In the genomic region with DNA sequence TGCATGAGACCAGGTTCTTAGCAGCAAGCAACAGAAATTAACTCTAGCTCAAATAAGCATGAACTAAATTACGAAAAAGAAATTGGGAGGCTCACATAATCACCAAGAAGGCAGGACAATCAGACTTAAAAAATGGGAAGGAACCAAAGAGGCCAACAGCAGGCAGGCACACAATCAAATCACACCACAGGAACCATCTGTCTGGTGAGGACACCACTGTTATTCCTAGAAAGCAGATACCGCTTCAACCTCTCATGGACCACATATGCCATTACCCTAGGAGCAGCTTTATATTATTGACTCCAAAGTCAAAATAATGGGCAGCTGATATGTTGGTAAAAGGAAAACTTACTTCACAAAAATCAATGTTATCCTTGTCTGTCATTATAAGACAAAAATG, we compare ENCODE assay signal across 24 cellular contexts. TPM values are rescaled to one million over a fixed set of nuclear protein-coding genes. Genes with fewer than 3 reads are reported as not detected.
DNase-seq lines count a peak whose midpoint lies in the region; ATAC-seq, FAIRE-seq and TF ChIP-seq lines count a peak whose summit lies in the region.
"Had no signal": no experiment of that assay in that cellular context is flagged by ENCODE, and none has a peak within 500 bp of the region (broad histone marks: within the 10 kb centered on the region; RNA-seq: fewer than 3 reads in every experiment).

No MANE protein-coding gene starts in this region.

- POLR2A ChIA-PET in activated CD8-positive, alpha-beta T cell treated with anti-CD3 and anti-CD28 coated beads, Interleukin-2, amount 10 ng/mL, durations not matched to agents 7 days and 5 days (lab: Charles Lee): no interaction called here
- POLR2A ChIA-PET in activated CD8-positive, alpha-beta T cell treated with anti-CD3 and anti-CD28 coated beads for 36 hours (lab: Charles Lee): no interaction called here
- POLR2A ChIA-PET in CD8-positive, alpha-beta T cell (lab: Charles Lee): interaction anchor here (0.8 to 1.2 kb wide), 3 partner anchors 14 to 52 kb away, joined by 3 read pairs; a partner anchor contains a TSS

- H3K4me3 Mint-ChIP-seq in activated CD8-positive, alpha-beta T cell treated with anti-CD3 and anti-CD28 coated beads, Interleukin-2, amount 10 ng/mL, durations not matched to agents 7 days and 5 days: peak overlapping the region; percentile 46
- H3K4me3 Mint-ChIP-seq in activated CD8-positive, alpha-beta T cell treated with anti-CD3 and anti-CD28 coated beads for 36 hours: no peak overlapping the region
- H3K4me3 Mint-ChIP-seq in CD8-positive, alpha-beta T cell: peak overlapping the region; percentile 74
- H3K4me3 Mint-ChIP-seq in glutamatergic neuron (ENCODE audit: unreplicated experiment): no peak overlapping the region
- H3K4me3 Mint-ChIP-seq: naive B cell had no signal

- no peak for TF ChIP-seq CTCF in activated CD8-positive, alpha-beta T cell treated with anti-CD3 and anti-CD28 coated beads for 36 hours (IDR thresholded peaks at IDR 0.05)
- TF ChIP-seq CTCF in CD8-positive, alpha-beta T cell (IDR thresholded peaks at IDR 0.05): no peak
- TF ChIP-seq CTCF in glutamatergic neuron (IDR thresholded peaks at IDR 0.05; ENCODE audit: partially characterized antibody, unreplicated experiment): no peak

- H3K27ac ChIP-seq in CD8-positive, alpha-beta T cell (ENCODE audit: low read depth, low read length): no peak overlapping the region
- H3K27ac ChIP-seq: BLaER1, breast epithelium, KMS-11, PC-9 had no signal

- CTCF ChIA-PET in activated CD8-positive, alpha-beta T cell treated with anti-CD3 and anti-CD28 coated beads, Interleukin-2, amount 10 ng/mL, durations not matched to agents 7 days and 5 days (lab: Charles Lee): interaction anchor here (1.0 to 1.5 kb wide), 4 partner anchors 10 to 49 kb away, joined by 3 to 4 read pairs (median 3); no protein-coding TSS in a partner anchor
- CTCF ChIA-PET in activated CD8-positive, alpha-beta T cell treated with anti-CD3 and anti-CD28 coated beads for 36 hours (lab: Charles Lee): interaction anchor here (0.9 to 1.9 kb wide), 3 partner anchors 8 to 489 kb away, joined by 3 to 5 read pairs (median 5); no protein-coding TSS in a partner anchor
- CTCF ChIA-PET in CD8-positive, alpha-beta T cell (lab: Charles Lee): interaction anchor here (0.9 to 1.7 kb wide), 2 partner anchors 9 to 186 kb away, joined by 3 to 7 read pairs; no protein-coding TSS in a partner anchor

- no peak for FAIRE-seq in HTR-8/SVneo (lab: Jason Lieb, UNC)
- FAIRE-seq: endothelial cell of umbilical vein, GM12892, keratinocyte had no signal

- intact Hi-C loops in activated CD8-positive, alpha-beta T cell treated with anti-CD3 and anti-CD28 coated beads for 36 hours (cut with micrococcal nuclease): no loop called here
- intact Hi-C loops in CD8-positive, alpha-beta T cell (cut with DNase I, micrococcal nuclease): loop anchor here in 1 of 2 experiments (5.0 kb wide), 2 partner anchors 34 to 184 kb away; no protein-coding TSS in a partner anchor

- no peaks in the 10 kb centered on the region for H3K27me3 Mint-ChIP-seq in activated CD8-positive, alpha-beta T cell treated with anti-CD3 and anti-CD28 coated beads, Interleukin-2, amount 10 ng/mL, durations not matched to agents 7 days and 5 days (ENCODE audit: low read depth)
- H3K27me3 Mint-ChIP-seq in activated CD8-positive, alpha-beta T cell treated with anti-CD3 and anti-CD28 coated beads for 36 hours: no peaks in the 10 kb centered on the region
- H3K27me3 Mint-ChIP-seq in CD8-positive, alpha-beta T cell (ENCODE audit: low read depth): no peaks in the 10 kb centered on the region
- no peaks in the 10 kb centered on the region for H3K27me3 Mint-ChIP-seq in glutamatergic neuron (ENCODE audit: unreplicated experiment)
- H3K27me3 Mint-ChIP-seq: naive B cell had no signal

- H3K9me3 ChIP-seq in CD8-positive, alpha-beta T cell (ENCODE audit: low read length): no peaks in the 10 kb centered on the region
- H3K9me3 ChIP-seq: BLaER1, breast epithelium had no signal

- peaks cover 69% of the 10 kb centered on the region for H3K36me3 Mint-ChIP-seq in activated CD8-positive, alpha-beta T cell treated with anti-CD3 and anti-CD28 coated beads, Interleukin-2, amount 10 ng/mL, durations not matched to agents 7 days and 5 days (ENCODE audit: low read depth)
- peaks cover 61% of the 10 kb centered on the region for H3K36me3 Mint-ChIP-seq in activated CD8-positive, alpha-beta T cell treated with anti-CD3 and anti-CD28 coated beads for 36 hours (ENCODE audit: low read depth)
- H3K36me3 Mint-ChIP-seq in CD8-positive, alpha-beta T cell: peaks cover 50% of the 10 kb centered on the region
- no peaks in the 10 kb centered on the region for H3K36me3 Mint-ChIP-seq in glutamatergic neuron (ENCODE audit: unreplicated experiment)

- no peaks in the 10 kb centered on the region for H3K9me3 Mint-ChIP-seq in activated CD8-positive, alpha-beta T cell treated with anti-CD3 and anti-CD28 coated beads, Interleukin-2, amount 10 ng/mL, durations not matched to agents 7 days and 5 days (ENCODE audit: insufficient read depth)
- no peaks in the 10 kb centered on the region for H3K9me3 Mint-ChIP-seq in activated CD8-positive, alpha-beta T cell treated with anti-CD3 and anti-CD28 coated beads for 36 hours
- H3K9me3 Mint-ChIP-seq in CD8-positive, alpha-beta T cell: no peaks in the 10 kb centered on the region
- H3K9me3 Mint-ChIP-seq in glutamatergic neuron (ENCODE audit: unreplicated experiment): peaks cover 6% of the 10 kb centered on the region
- H3K9me3 Mint-ChIP-seq: naive B cell had no signal

- ATAC-seq in activated CD8-positive, alpha-beta T cell treated with anti-CD3 and anti-CD28 coated beads, Interleukin-2, amount 10 ng/mL, durations not matched to agents 7 days and 5 days: no peak
- ATAC-seq in activated CD8-positive, alpha-beta T cell treated with anti-CD3 and anti-CD28 coated beads for 36 hours: no peak
- no peak for ATAC-seq in CD8-positive, alpha-beta T cell
- no peak for ATAC-seq in HG02852 (IDR thresholded peaks at IDR 0.05; ENCODE audit: unreplicated experiment)
- ATAC-seq: left ventricle myocardium superior, Right ventricle myocardium inferior had no signal

- H3K27ac Mint-ChIP-seq in activated CD8-positive, alpha-beta T cell treated with anti-CD3 and anti-CD28 coated beads, Interleukin-2, amount 10 ng/mL, durations not matched to agents 7 days and 5 days: peak overlapping the region; percentile 62
- H3K27ac Mint-ChIP-seq in activated CD8-positive, alpha-beta T cell treated with anti-CD3 and anti-CD28 coated beads for 36 hours: no peak overlapping the region
- H3K27ac Mint-ChIP-seq in CD8-positive, alpha-beta T cell: peak overlapping the region; percentile 86
- H3K27ac Mint-ChIP-seq in glutamatergic neuron (ENCODE audit: unreplicated experiment): peak overlapping the region; percentile 81

- H3K4me1 ChIP-seq in CD8-positive, alpha-beta T cell (ENCODE audit: insufficient read depth, low read length): peaks cover 76% of the 10 kb centered on the region
- H3K4me1 ChIP-seq: breast epithelium had no signal

- peaks cover 5% of the 10 kb centered on the region for H3K36me3 ChIP-seq in CD8-positive, alpha-beta T cell (ENCODE audit: insufficient read depth, low read length)
- H3K36me3 ChIP-seq: breast epithelium had no signal

- DNase-seq in activated CD8-positive, alpha-beta T cell treated with anti-CD3 and anti-CD28 coated beads, Interleukin-2, amount 10 ng/mL, durations not matched to agents 7 days and 5 days: no peak
- no peak for DNase-seq in activated CD8-positive, alpha-beta T cell treated with anti-CD3 and anti-CD28 coated beads for 36 hours
- no peak for DNase-seq in CD8-positive, alpha-beta T cell
- DNase-seq in Kasumi-1 (lab: John Stamatoyannopoulos, UW) (peak; percentile 8 to 25), glutamatergic neuron (no peak), HTR-8/SVneo (ENCODE audit: insufficient read length, low spot score) (no peak), T1000 (lab: John Stamatoyannopoulos, UW) (no peak)
- DNase-seq: activated CD8-positive, alpha-beta memory T cell treated with anti-CD3 and anti-CD28 coated beads, Interleukin-2, amount 50 U/mL, for 4 hours; amygdala; Calu3; left ventricle myocardium superior; naive B cell; NCI-H1417 treated with DMSO at 0.1 percent for 48 hours; NCI-H2081; PC-9; stimulated activated naive CD4-positive, alpha-beta T cell treated with Interleukin-2 at 50 U/mL for 16 hours had no signal

- peaks cover 66% of the 10 kb centered on the region for H3K4me1 Mint-ChIP-seq in activated CD8-positive, alpha-beta T cell treated with anti-CD3 and anti-CD28 coated beads, Interleukin-2, amount 10 ng/mL, durations not matched to agents 7 days and 5 days (ENCODE audit: low read depth)
- peaks cover 70% of the 10 kb centered on the region for H3K4me1 Mint-ChIP-seq in activated CD8-positive, alpha-beta T cell treated with anti-CD3 and anti-CD28 coated beads for 36 hours (ENCODE audit: low read depth)
- peaks cover 83% of the 10 kb centered on the region for H3K4me1 Mint-ChIP-seq in CD8-positive, alpha-beta T cell (ENCODE audit: low read depth)
- H3K4me1 Mint-ChIP-seq in glutamatergic neuron (ENCODE audit: low read depth, unreplicated experiment): peaks cover 21% of the 10 kb centered on the region

- no peaks in the 10 kb centered on the region for H3K27me3 ChIP-seq in CD8-positive, alpha-beta T cell (ENCODE audit: insufficient read depth, low read length)
- H3K27me3 ChIP-seq: BLaER1, breast epithelium had no signal

- H3K4me3 ChIP-seq in CD8-positive, alpha-beta T cell (ENCODE audit: low read depth, low read length): no peak overlapping the region
- H3K4me3 ChIP-seq: BLaER1, breast epithelium, PC-9 had no signal

RNA-seq across cellular contexts. Expression of a gene that starts 51.6 kb away (rescaled TPM):
- 10 to 100 TPM; 51.7 to 55.0 TPM for total RNA-seq in activated CD8-positive, alpha-beta T cell treated with anti-CD3 and anti-CD28 coated beads, Interleukin-2, amount 10 ng/mL, durations not matched to agents 7 days and 5 days
- total RNA-seq in activated CD8-positive, alpha-beta T cell treated with anti-CD3 and anti-CD28 coated beads for 36 hours: 10 to 100 TPM; 61.3 to 65.5 TPM
- 10 to 100 TPM; 39.1 to 40.9 TPM for total RNA-seq in CD8-positive, alpha-beta T cell
- 4.3 TPM for total RNA-seq in glutamatergic neuron (ENCODE audit: unreplicated experiment)

Comparison
In these comparisons a context has a peak if more than half of its experiments do, and no peak if none do; other contexts are left out.
1. H3K4me3 Mint-ChIP-seq: peak in activated CD8-positive, alpha-beta T cell treated with anti-CD3 and anti-CD28 coated beads, Interleukin-2, amount 10 ng/mL, durations not matched to agents 7 days and 5 days (single experiment) and CD8-positive, alpha-beta T cell (single experiment); none in activated CD8-positive, alpha-beta T cell treated with anti-CD3 and anti-CD28 coated beads for 36 hours (single experiment) and glutamatergic neuron (single experiment).
2. DNase-seq: peak in Kasumi-1 (2 of 2); none in activated CD8-positive, alpha-beta T cell treated with anti-CD3 and anti-CD28 coated beads, Interleukin-2, amount 10 ng/mL, durations not matched to agents 7 days and 5 days (single experiment), activated CD8-positive, alpha-beta T cell treated with anti-CD3 and anti-CD28 coated beads for 36 hours (single experiment), CD8-positive, alpha-beta T cell (0 of 7), glutamatergic neuron (single experiment), HTR-8/SVneo (single experiment) and T1000 (single experiment).